34 cellular contexts compared by ENCODE assay signal in genomic region chr18:41600693-41601391, GRCh38.
"Had no signal": no experiment of that assay in that cellular context is flagged by ENCODE, and none has a peak within 500 bp of the region (broad histone marks: within the 10 kb centered on the region; RNA-seq: fewer than 3 reads in every experiment).

No MANE protein-coding gene starts in this region.

- DNase-seq: Karpas-422, Kasumi-1, KG1, MG63, MM.1S, MV-4-11, NCI-H1048, NCI-H1092, NCI-H1092 treated with DMSO at 0.1 percent for 48 hours, NCI-H1105, NCI-H1105 treated with DMSO at 0.1 percent for 48 hours, NCI-H1417, NCI-H1417 treated with DMSO at 0.1 percent for 48 hours, NCI-H1436, NCI-H1436 treated with DMSO at 0.1 percent for 48 hours, NCI-H146, NCI-H1694, NCI-H1694 treated with DMSO at 0.1 percent for 48 hours, NCI-H187, NCI-H187 treated with DMSO at 0.1 percent for 48 hours, NCI-H1930, NCI-H2029, NCI-H2029 treated with DMSO at 0.1 percent for 48 hours, NCI-H2081, NCI-H2081 treated with DMSO at 0.1 percent for 48 hours, NCI-H2107, NCI-H2171, NCI-H2171 treated with DMSO at 0.1 percent for 48 hours, NCI-H2227 treated with DMSO at 0.1 percent for 48 hours, NCI-H226, NCI-H345, NCI-H446, NCI-H446 treated with DMSO at 0.1 percent for 48 hours had no signal

- H3K27me3 ChIP-seq: MG63 had no signal

- H3K36me3 ChIP-seq: MG63 had no signal

- H3K27ac ChIP-seq: KMS-11 had no signal

- H3K9me3 ChIP-seq: MG63 had no signal

- H3K4me3 ChIP-seq: MG63 had no signal

- H3K4me2 ChIP-seq: KMS-11 had no signal

- H3K9ac ChIP-seq: KMS-11 had no signal
